In the genomic region with DNA sequence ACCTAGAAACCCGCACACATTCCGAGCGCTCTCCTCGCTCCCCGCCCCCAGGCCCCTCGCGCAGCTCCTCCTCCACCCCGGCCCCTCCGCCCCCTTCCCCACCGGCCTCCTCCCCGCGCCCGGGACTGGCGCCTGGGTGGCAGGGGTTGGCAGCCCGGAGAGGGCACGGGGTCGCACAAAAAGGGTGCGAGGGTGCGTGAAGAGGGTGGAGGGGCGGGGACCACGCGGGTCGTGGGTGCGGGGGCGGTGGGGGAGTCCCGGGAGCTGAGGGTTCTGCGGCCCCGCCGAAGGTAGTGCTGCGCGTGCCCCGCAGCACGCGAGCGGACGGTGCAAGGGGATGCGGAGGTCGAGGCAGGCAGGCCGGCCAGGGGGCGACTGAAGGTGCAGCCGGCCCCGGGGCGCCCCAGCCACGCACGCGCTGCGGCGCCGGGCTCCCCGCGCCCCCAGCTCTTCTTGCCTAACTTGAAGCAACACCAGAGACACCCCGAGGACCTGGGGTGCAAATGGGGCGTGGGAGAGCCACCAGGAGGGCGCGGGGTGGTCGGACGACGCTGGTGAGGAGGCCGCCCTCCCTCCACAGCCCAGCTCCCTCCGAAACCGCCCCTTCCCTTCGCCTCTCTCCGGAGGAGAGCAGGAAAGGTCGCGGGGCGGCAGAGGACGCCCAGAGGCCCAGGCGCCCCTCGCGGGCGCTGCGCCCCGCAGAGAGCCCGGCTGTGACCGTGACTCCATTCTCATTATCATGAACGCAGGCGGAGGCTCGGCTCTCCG, we compare ENCODE assay signal across 7 cellular contexts.
DNase-seq lines count a peak whose midpoint lies in the region; ATAC-seq lines count a peak whose summit lies in the region.
"Not testable (repeated sequence)": the region's sequence is repeated elsewhere in the genome, so short reads cannot be mapped to it uniquely, and the experiment has no call there.

No MANE protein-coding gene starts in this region.

- peak overlapping the region in 1 of 10 donors; percentile 62 for H3K27ac Mint-ChIP-seq in naive thymus-derived CD8-positive, alpha-beta T cell

- H3K27me3 Mint-ChIP-seq in naive thymus-derived CD8-positive, alpha-beta T cell: peaks cover 2 to 29% (median 6%) of the 10 kb centered on the region in 5 donors

- peak overlapping the region; percentile 48 for H3K4me3 ChIP-seq in H7 (ENCODE audit: insufficient read depth, low read depth, low read length)
- peak overlapping the region; percentile 24 for H3K4me3 ChIP-seq in iPS-11a (ENCODE audit: low read depth, low read length)
- H3K4me3 ChIP-seq in skeletal muscle cell (ENCODE audit: low read depth, low read length): peak overlapping the region; percentile 38

- H3K36me3 ChIP-seq in H7 (replicated peaks; ENCODE audit: control insufficient read depth, insufficient read depth, low read length): not testable (repeated sequence)

- peaks cover 9 to 22% (median 15%) of the 10 kb centered on the region in 4 donors for H3K4me1 Mint-ChIP-seq in naive thymus-derived CD8-positive, alpha-beta T cell

- not testable (repeated sequence) for H3K9me3 Mint-ChIP-seq in naive thymus-derived CD8-positive, alpha-beta T cell

- DNase-seq in H7 (peak; percentile 49), NCI-H82 (lab: John Stamatoyannopoulos, UW) (peak; percentile 56), ecto neural progenitor cell (ENCODE audit: low spot score) (peak; percentile 68)
- peak; percentile 48 to 55 for DNase-seq in activated T-cell treated with anti-CD3 and anti-CD28 coated beads, Interleukin-2, amount 50 U/mL, for 48 hours
- peak in 1 of 10 donors; percentile 23 for DNase-seq in naive thymus-derived CD8-positive, alpha-beta T cell
- not testable (repeated sequence) for DNase-seq in skeletal muscle cell (ENCODE audit: low read depth)

- peak overlapping the region in 8 of 10 donors; percentile 76 to 90 (median 84) for H3K4me3 Mint-ChIP-seq in naive thymus-derived CD8-positive, alpha-beta T cell

- H3K27me3 ChIP-seq in H7 (ENCODE audit: control insufficient read depth, insufficient read depth, low read length): peaks cover 23% of the 10 kb centered on the region

- POLR2A ChIA-PET in naive thymus-derived CD8-positive, alpha-beta T cell (lab: Charles Lee): not testable (repeated sequence)

- peak; percentile 28 to 50 for ATAC-seq in naive thymus-derived CD8-positive, alpha-beta T cell

- not testable (repeated sequence) for H3K36me3 Mint-ChIP-seq in naive thymus-derived CD8-positive, alpha-beta T cell
